Comparison of ENCODE assay signal across 27 cellular contexts in the genomic region with DNA sequence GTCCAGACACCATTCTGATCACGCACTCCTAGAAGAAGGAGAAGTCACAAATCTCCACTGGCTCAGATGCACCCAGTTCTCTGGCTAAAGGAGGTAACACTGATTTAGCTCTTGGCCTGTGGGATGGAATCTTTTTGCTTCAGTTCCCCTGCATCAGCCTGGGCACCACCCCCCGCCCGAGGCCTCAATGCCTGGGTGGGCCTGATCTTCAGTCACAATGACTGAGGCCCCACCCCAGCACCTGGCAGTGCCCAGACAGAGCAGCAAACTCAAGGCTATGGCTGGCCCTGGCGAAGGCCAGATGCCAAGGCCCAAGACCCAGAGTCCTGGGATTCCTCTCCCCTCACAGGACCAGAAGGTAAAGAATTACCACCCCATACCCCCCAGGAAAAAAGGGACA. TPM values are rescaled to one million over a fixed set of nuclear protein-coding genes. Genes with fewer than 3 reads are reported as not detected.
A peak's percentile ranks its signal among the peaks of the same experiment; 100 is the strongest.
DNase-seq lines count a peak whose midpoint lies in the region; ATAC-seq and TF ChIP-seq lines count a peak whose summit lies in the region.
"Had no signal": no experiment of that assay in that cellular context is flagged by ENCODE, and none has a peak within 500 bp of the region (broad histone marks: within the 10 kb centered on the region; RNA-seq: fewer than 3 reads in every experiment).

No MANE protein-coding gene starts in this region.

- peaks cover 17% of the 10 kb centered on the region for H3K36me3 Mint-ChIP-seq in activated CD4-positive, alpha-beta T cell treated with anti-CD3 and anti-CD28 coated beads for 36 hours (ENCODE audit: low read depth)
- H3K36me3 Mint-ChIP-seq in activated CD4-positive, alpha-beta T cell treated with anti-CD3 and anti-CD28 coated beads, Interleukin-2, amount 10 ng/mL, durations not matched to agents 7 days and 5 days (ENCODE audit: low read depth), result peaks cover 21% of the 10 kb centered on the region
- peaks cover 4% of the 10 kb centered on the region for H3K36me3 Mint-ChIP-seq in natural killer cell treated with Interleukin-12 subunit alpha and Interleukin-12 subunit beta and Interleukin-15 and Interleukin-18, amount 100 ng/mL, for 72 hours
- H3K36me3 Mint-ChIP-seq: natural killer cell had no signal

- peaks cover 3% of the 10 kb centered on the region; the same call in 1 of the 2 replicates for H3K36me3 ChIP-seq in SU-DHL-6 (ENCODE audit: low read length)

- peak overlapping the region; percentile 82 for H3K4me2 ChIP-seq in SU-DHL-6 (ENCODE audit: low read depth, low read length, poor library complexity, severe bottlenecking)

- H3F3A ChIP-seq in SU-DHL-6 (ENCODE audit: insufficient read depth), result peaks cover 43% of the 10 kb centered on the region

- peak overlapping the region; percentile 60 for H3K9ac ChIP-seq in SU-DHL-6 (ENCODE audit: low read length)
- H3K9ac ChIP-seq: parathyroid adenoma had no signal

- H3K27me3 ChIP-seq in SU-DHL-6 (ENCODE audit: low read length), result no peaks in the 10 kb centered on the region

- H3K27me3 Mint-ChIP-seq in activated CD4-positive, alpha-beta T cell treated with anti-CD3 and anti-CD28 coated beads for 36 hours, result no peaks in the 10 kb centered on the region
- no peaks in the 10 kb centered on the region for H3K27me3 Mint-ChIP-seq in activated CD4-positive, alpha-beta T cell treated with anti-CD3 and anti-CD28 coated beads, Interleukin-2, amount 10 ng/mL, durations not matched to agents 7 days and 5 days
- H3K27me3 Mint-ChIP-seq in natural killer cell treated with Interleukin-12 subunit alpha and Interleukin-12 subunit beta and Interleukin-15 and Interleukin-18, amount 100 ng/mL, for 72 hours, result no peaks in the 10 kb centered on the region
- H3K27me3 Mint-ChIP-seq: activated CD8-positive, alpha-beta memory T cell treated with anti-CD3 and anti-CD28 coated beads, Interleukin-2, amount 10 ng/mL, durations not matched to agents 7 days and 5 days; activated naive CD4-positive, alpha-beta T cell treated with anti-CD3 and anti-CD28 coated beads, Interleukin-2, amount 50 U/mL, for 24 hours had no signal

- POLR2A ChIA-PET in activated CD4-positive, alpha-beta T cell treated with anti-CD3 and anti-CD28 coated beads for 36 hours (lab: Charles Lee), result no interaction called here
- POLR2A ChIA-PET in activated CD4-positive, alpha-beta T cell treated with anti-CD3 and anti-CD28 coated beads, Interleukin-2, amount 10 ng/mL, durations not matched to agents 7 days and 5 days (lab: Charles Lee), result no interaction called here

- H3K4me1 Mint-ChIP-seq in activated CD4-positive, alpha-beta T cell treated with anti-CD3 and anti-CD28 coated beads for 36 hours, result peaks cover 20% of the 10 kb centered on the region
- peaks cover 26% of the 10 kb centered on the region for H3K4me1 Mint-ChIP-seq in activated CD4-positive, alpha-beta T cell treated with anti-CD3 and anti-CD28 coated beads, Interleukin-2, amount 10 ng/mL, durations not matched to agents 7 days and 5 days
- H3K4me1 Mint-ChIP-seq in natural killer cell treated with Interleukin-12 subunit alpha and Interleukin-12 subunit beta and Interleukin-15 and Interleukin-18, amount 100 ng/mL, for 72 hours (ENCODE audit: low read depth in 2 of 2), result peaks cover 7 to 12% of the 10 kb centered on the region in 2 donors

- no peak overlapping the region for H2AFZ ChIP-seq in SU-DHL-6 (ENCODE audit: low read depth, low read length, severe bottlenecking)
- H2AFZ ChIP-seq: parathyroid adenoma had no signal

- no peaks in the 10 kb centered on the region for H3K9me3 Mint-ChIP-seq in activated CD4-positive, alpha-beta T cell treated with anti-CD3 and anti-CD28 coated beads for 36 hours (ENCODE audit: low read depth)
- H3K9me3 Mint-ChIP-seq in activated CD4-positive, alpha-beta T cell treated with anti-CD3 and anti-CD28 coated beads, Interleukin-2, amount 10 ng/mL, durations not matched to agents 7 days and 5 days, result no peaks in the 10 kb centered on the region
- no peaks in the 10 kb centered on the region for H3K9me3 Mint-ChIP-seq in natural killer cell treated with Interleukin-12 subunit alpha and Interleukin-12 subunit beta and Interleukin-15 and Interleukin-18, amount 100 ng/mL, for 72 hours
- H3K9me3 Mint-ChIP-seq: activated naive CD4-positive, alpha-beta T cell treated with anti-CD3 and anti-CD28 coated beads, Interleukin-2, amount 50 U/mL, for 24 hours; activated T-helper 1 cell treated with anti-CD3 and anti-CD28 coated beads, Interleukin-12 subunit alpha, Interleukin-12 subunit beta, Interleukin-2, Interleukin-4 antibody, amounts not matched to agents 30 ng/mL and 10 ng/mL and 1 ng/mL, durations not matched to agents 14 hours and 24 hours and 36 hours; immature natural killer cell; natural killer cell had no signal

- H3K9me2 ChIP-seq in SU-DHL-6 (replicated peaks; ENCODE audit: insufficient read depth, low read length), result no peaks in the 10 kb centered on the region

- peak overlapping the region; percentile 31 for H3K27ac Mint-ChIP-seq in activated CD4-positive, alpha-beta T cell treated with anti-CD3 and anti-CD28 coated beads for 36 hours
- no peak overlapping the region for H3K27ac Mint-ChIP-seq in activated CD4-positive, alpha-beta T cell treated with anti-CD3 and anti-CD28 coated beads, Interleukin-2, amount 10 ng/mL, durations not matched to agents 7 days and 5 days
- H3K27ac Mint-ChIP-seq in natural killer cell treated with Interleukin-12 subunit alpha and Interleukin-12 subunit beta and Interleukin-15 and Interleukin-18, amount 100 ng/mL, for 72 hours, result no peak overlapping the region
- H3K27ac Mint-ChIP-seq: activated CD8-positive, alpha-beta memory T cell treated with anti-CD3 and anti-CD28 coated beads, Interleukin-2, amount 10 ng/mL, durations not matched to agents 7 days and 5 days; activated naive CD4-positive, alpha-beta T cell treated with anti-CD3 and anti-CD28 coated beads, Interleukin-2, amount 50 U/mL, for 24 hours; activated T-helper 1 cell treated with anti-CD3 and anti-CD28 coated beads, Interleukin-12 subunit alpha, Interleukin-12 subunit beta, Interleukin-2, Interleukin-4 antibody, amounts not matched to agents 30 ng/mL and 10 ng/mL and 1 ng/mL, durations not matched to agents 14 hours and 24 hours and 36 hours; immature natural killer cell had no signal

- peak overlapping the region; percentile 99 for H3K27ac ChIP-seq in SU-DHL-6 (ENCODE audit: low read depth, low read length)
- H3K27ac ChIP-seq: 22Rv1, epithelial cell of prostate, parathyroid adenoma had no signal

- peaks cover 60% of the 10 kb centered on the region for H3K79me2 ChIP-seq in SU-DHL-6 (ENCODE audit: insufficient read depth, low read length)
- H3K79me2 ChIP-seq: parathyroid adenoma had no signal

- H3K4me3 ChIP-seq in SU-DHL-6 (ENCODE audit: insufficient read depth, low read length, poor library complexity, severe bottlenecking), result peak overlapping the region; percentile 47
- H3K4me3 ChIP-seq: K562 had no signal

- intact Hi-C loops in activated CD4-positive, alpha-beta T cell treated with anti-CD3 and anti-CD28 coated beads for 36 hours (cut with DNase I, micrococcal nuclease), result no loop called here

- no peak overlapping the region for H3K4me3 Mint-ChIP-seq in activated CD4-positive, alpha-beta T cell treated with anti-CD3 and anti-CD28 coated beads for 36 hours
- no peak overlapping the region for H3K4me3 Mint-ChIP-seq in activated CD4-positive, alpha-beta T cell treated with anti-CD3 and anti-CD28 coated beads, Interleukin-2, amount 10 ng/mL, durations not matched to agents 7 days and 5 days
- H3K4me3 Mint-ChIP-seq in natural killer cell treated with Interleukin-12 subunit alpha and Interleukin-12 subunit beta and Interleukin-15 and Interleukin-18, amount 100 ng/mL, for 72 hours, result no peak overlapping the region
- H3K4me3 Mint-ChIP-seq: activated CD8-positive, alpha-beta memory T cell treated with anti-CD3 and anti-CD28 coated beads, Interleukin-2, amount 10 ng/mL, durations not matched to agents 7 days and 5 days; activated naive CD4-positive, alpha-beta T cell treated with anti-CD3 and anti-CD28 coated beads, Interleukin-2, amount 50 U/mL, for 24 hours; activated T-helper 1 cell treated with anti-CD3 and anti-CD28 coated beads, Interleukin-12 subunit alpha, Interleukin-12 subunit beta, Interleukin-2, Interleukin-4 antibody, amounts not matched to agents 30 ng/mL and 10 ng/mL and 1 ng/mL, durations not matched to agents 14 hours and 24 hours and 36 hours; immature natural killer cell; natural killer cell had no signal

- no peak for DNase-seq in activated CD4-positive, alpha-beta T cell treated with anti-CD3 and anti-CD28 coated beads for 36 hours
- DNase-seq in activated CD4-positive, alpha-beta T cell treated with anti-CD3 and anti-CD28 coated beads, Interleukin-2, amount 10 ng/mL, durations not matched to agents 7 days and 5 days, result no peak
- DNase-seq in germinal center (ENCODE audit: low spot score) (peak; percentile 53), DMS79 (lab: John Stamatoyannopoulos, UW) (no peak), RPMI8226 (no peak)
- peak; percentile 26 for DNase-seq in stimulated activated naive CD8-positive, alpha-beta T cell treated with anti-CD3 and anti-CD28 coated beads, Interleukin-15, Interleukin-2, amounts not matched to agents 100 U/mL and 50 U/mL, for 24 hours
- no peak for DNase-seq in natural killer cell treated with Interleukin-12 subunit alpha and Interleukin-12 subunit beta and Interleukin-15 and Interleukin-18, amount 100 ng/mL, for 72 hours (ENCODE audit: low spot score)
- DNase-seq: activated CD4-positive, alpha-beta T cell treated with anti-CD3 and anti-CD28 coated beads for 48 hours; activated CD8-positive, alpha-beta memory T cell treated with anti-CD3 and anti-CD28 coated beads, Interleukin-2, amount 10 ng/mL, durations not matched to agents 7 days and 5 days; immature natural killer cell; MM.1S; natural killer cell; NCI-H146; NCI-H2171 treated with DMSO at 0.1 percent for 48 hours; NCI-H524 treated with DMSO at 0.1 percent for 48 hours; right cardiac atrium; stimulated activated CD4-positive, alpha-beta T cell treated with anti-CD3 and anti-CD28 coated beads, Interleukin-4, amount 100 ng/mL, for 4 hours; T-helper 2 cell; trophoblast cell had no signal

- H4K20me1 ChIP-seq in SU-DHL-6 (ENCODE audit: low read depth, low read length), result no peaks in the 10 kb centered on the region

- H3K9me3 ChIP-seq in SU-DHL-6 (ENCODE audit: insufficient read depth, low read length), result no peaks in the 10 kb centered on the region

- no peak for ATAC-seq in activated CD4-positive, alpha-beta T cell treated with anti-CD3 and anti-CD28 coated beads for 36 hours
- no peak for ATAC-seq in stimulated activated naive CD8-positive, alpha-beta T cell treated with anti-CD3 and anti-CD28 coated beads, Interleukin-15, Interleukin-2, amounts not matched to agents 100 U/mL and 50 U/mL, for 24 hours
- ATAC-seq in natural killer cell treated with Interleukin-12 subunit alpha and Interleukin-12 subunit beta and Interleukin-15 and Interleukin-18, amount 100 ng/mL, for 72 hours, result no peak
- ATAC-seq: activated CD8-positive, alpha-beta memory T cell treated with anti-CD3 and anti-CD28 coated beads, Interleukin-2, amount 10 ng/mL, durations not matched to agents 7 days and 5 days; left lobe of liver; natural killer cell; right cardiac atrium had no signal

- CTCF ChIA-PET in activated CD4-positive, alpha-beta T cell treated with anti-CD3 and anti-CD28 coated beads for 36 hours (lab: Charles Lee), result interaction anchor here (0.7 to 4.0 kb wide), 4 partner anchors 16 to 29 kb away, joined by 3 to 20 read pairs (median 6); no protein-coding TSS in a partner anchor
- CTCF ChIA-PET in activated CD4-positive, alpha-beta T cell treated with anti-CD3 and anti-CD28 coated beads, Interleukin-2, amount 10 ng/mL, durations not matched to agents 7 days and 5 days (lab: Charles Lee), result interaction anchor here (0.6 to 4.2 kb wide), 6 partner anchors 8 to 441 kb away, joined by 3 to 33 read pairs (median 4); partner anchors contain the start of genes DDB1 and TKFC

- TF ChIP-seq CTCF in SU-DHL-6 (IDR thresholded peaks at IDR 0.05; ENCODE audit: insufficient read depth, low read length, poor library complexity, severe bottlenecking), result no peak

RNA-seq across cellular contexts. Expression of gene CYB561A3, which starts 5.0 kb away (rescaled TPM):
- total RNA-seq in activated CD4-positive, alpha-beta T cell treated with anti-CD3 and anti-CD28 coated beads for 36 hours, result 10 to 100 TPM; 31.8 to 34.4 TPM
- 10 to 100 TPM; 49.4 to 59.6 TPM for total RNA-seq in activated CD4-positive, alpha-beta T cell treated with anti-CD3 and anti-CD28 coated beads, Interleukin-2, amount 10 ng/mL, durations not matched to agents 7 days and 5 days
- total RNA-seq in natural killer cell treated with Interleukin-12 subunit alpha and Interleukin-12 subunit beta and Interleukin-15 and Interleukin-18, amount 100 ng/mL, for 72 hours, result 100 to 1,000 TPM in 1 of 2 donors, 10 to 100 TPM in 1; 33.0 to 112 TPM

RNA-seq across cellular contexts. Expression of gene TMEM138, which starts 5.5 kb away (rescaled TPM):
- total RNA-seq in activated CD4-positive, alpha-beta T cell treated with anti-CD3 and anti-CD28 coated beads for 36 hours, result 10 to 100 TPM; 38.6 to 56.5 TPM
- total RNA-seq in activated CD4-positive, alpha-beta T cell treated with anti-CD3 and anti-CD28 coated beads, Interleukin-2, amount 10 ng/mL, durations not matched to agents 7 days and 5 days, result 10 to 100 TPM; 52.0 to 60.4 TPM
- 100 to 1,000 TPM in 1 of 2 donors, 10 to 100 TPM in 1; 56.1 to 107 TPM for total RNA-seq in natural killer cell treated with Interleukin-12 subunit alpha and Interleukin-12 subunit beta and Interleukin-15 and Interleukin-18, amount 100 ng/mL, for 72 hours

RNA-seq across cellular contexts. Expression of gene TKFC, which starts 23.7 kb away (rescaled TPM):
- 100 to 1,000 TPM; 100 to 107 TPM for total RNA-seq in activated CD4-positive, alpha-beta T cell treated with anti-CD3 and anti-CD28 coated beads for 36 hours
- total RNA-seq in activated CD4-positive, alpha-beta T cell treated with anti-CD3 and anti-CD28 coated beads, Interleukin-2, amount 10 ng/mL, durations not matched to agents 7 days and 5 days, result 10 to 100 TPM; 40.0 to 46.9 TPM
- 10 to 100 TPM; 18.9 to 38.9 TPM for total RNA-seq in natural killer cell treated with Interleukin-12 subunit alpha and Interleukin-12 subunit beta and Interleukin-15 and Interleukin-18, amount 100 ng/mL, for 72 hours

RNA-seq across cellular contexts. Expression of gene DDB1, which starts 23.8 kb away (rescaled TPM):
- 100 to 1,000 TPM; 258 to 268 TPM for total RNA-seq in activated CD4-positive, alpha-beta T cell treated with anti-CD3 and anti-CD28 coated beads for 36 hours
- 100 to 1,000 TPM; 207 to 222 TPM for total RNA-seq in activated CD4-positive, alpha-beta T cell treated with anti-CD3 and anti-CD28 coated beads, Interleukin-2, amount 10 ng/mL, durations not matched to agents 7 days and 5 days
- 100 to 1,000 TPM; 241 to 276 TPM for total RNA-seq in natural killer cell treated with Interleukin-12 subunit alpha and Interleukin-12 subunit beta and Interleukin-15 and Interleukin-18, amount 100 ng/mL, for 72 hours

RNA-seq across cellular contexts. Expression of gene TMEM216, which starts 35.7 kb away (rescaled TPM):
- 1 to 10 TPM; 8.3 to 8.8 TPM for total RNA-seq in activated CD4-positive, alpha-beta T cell treated with anti-CD3 and anti-CD28 coated beads for 36 hours
- 1 to 10 TPM; 3.7 to 6.3 TPM for total RNA-seq in activated CD4-positive, alpha-beta T cell treated with anti-CD3 and anti-CD28 coated beads, Interleukin-2, amount 10 ng/mL, durations not matched to agents 7 days and 5 days
- 10 to 100 TPM; 17.7 to 18.2 TPM for total RNA-seq in natural killer cell treated with Interleukin-12 subunit alpha and Interleukin-12 subunit beta and Interleukin-15 and Interleukin-18, amount 100 ng/mL, for 72 hours

Comparison
In these comparisons a context has a peak if more than half of its experiments do, and no peak if none do; other contexts are left out.
1. DNase-seq: peak in germinal center (single experiment) and stimulated activated naive CD8-positive, alpha-beta T cell treated with anti-CD3 and anti-CD28 coated beads, Interleukin-15, Interleukin-2, amounts not matched to agents 100 U/mL and 50 U/mL, for 24 hours (single experiment); none in activated CD4-positive, alpha-beta T cell treated with anti-CD3 and anti-CD28 coated beads for 36 hours (single experiment), activated CD4-positive, alpha-beta T cell treated with anti-CD3 and anti-CD28 coated beads, Interleukin-2, amount 10 ng/mL, durations not matched to agents 7 days and 5 days (single experiment), DMS79 (single experiment), natural killer cell treated with Interleukin-12 subunit alpha and Interleukin-12 subunit beta and Interleukin-15 and Interleukin-18, amount 100 ng/mL, for 72 hours (single experiment) and RPMI8226 (single experiment).